17 cellular contexts compared by ENCODE assay signal in the genomic region with DNA sequence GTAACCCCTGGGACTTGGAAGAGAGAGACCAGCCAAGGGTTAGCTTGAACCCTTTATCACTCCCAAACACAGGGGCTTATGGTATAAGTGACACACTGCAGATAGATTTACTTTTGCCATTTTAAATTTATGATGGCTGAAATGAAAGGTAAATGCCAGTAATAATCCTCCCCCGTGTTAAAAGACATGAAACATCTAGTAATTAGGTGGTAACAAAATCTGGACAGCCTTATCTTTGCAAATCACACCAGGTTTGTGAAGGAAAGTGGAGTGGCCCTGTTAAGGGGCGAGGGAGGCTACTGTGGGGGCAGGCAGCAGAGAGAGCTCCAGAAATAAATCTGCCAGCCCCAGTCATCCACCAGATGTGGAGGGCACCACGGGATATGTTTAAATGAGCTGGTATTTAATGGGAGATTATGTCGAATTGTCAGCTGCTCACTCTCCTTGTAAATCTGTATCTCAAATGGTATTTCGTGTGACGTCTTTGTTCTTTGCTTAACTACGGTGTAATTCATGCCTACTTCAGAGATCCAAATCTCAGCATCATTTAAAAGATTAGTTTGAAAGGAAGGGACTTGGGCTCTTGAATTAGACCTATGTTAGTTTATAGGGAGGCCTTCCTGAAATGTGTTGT.
DNase-seq lines count a peak whose midpoint lies in the region; ATAC-seq, FAIRE-seq and TF ChIP-seq lines count a peak whose summit lies in the region.
"Had no signal": no experiment of that assay in that cellular context is flagged by ENCODE, and none has a peak within 500 bp of the region (broad histone marks: within the 10 kb centered on the region; RNA-seq: fewer than 3 reads in every experiment).

No MANE protein-coding gene starts in this region.

- H3K4me2 ChIP-seq in K562 (ENCODE audit: insufficient read depth, low read length): no peak overlapping the region
- H3K4me2 ChIP-seq: BLaER1 had no signal

- no peak for TF ChIP-seq EP300 in K562 (IDR thresholded peaks at IDR 0.05; ENCODE audit: low read length)

- no peak overlapping the region for H3K9ac ChIP-seq in K562 (ENCODE audit: insufficient read depth in 1 of 2, low read depth in 2 of 2, low read length in 2 of 2)
- H3K9ac ChIP-seq: BLaER1, GM23248 had no signal

- H3K9me3 ChIP-seq in K562 (replicated peaks; ENCODE audit: control insufficient read depth, insufficient read depth, low read depth, low read length): peaks cover 12% of the 10 kb centered on the region
- H3K9me3 ChIP-seq: BLaER1 had no signal

- peak overlapping the region; percentile 95 for H3K27ac Mint-ChIP-seq in nephron progenitor cell

- ATAC-seq in K562 (no peak), GM19023 (IDR thresholded peaks at IDR 0.05; ENCODE audit: unreplicated experiment) (no peak)
- ATAC-seq: HCT116, HepG2 had no signal

- H3K4me1 Mint-ChIP-seq in nephron progenitor cell: peaks cover 41% of the 10 kb centered on the region

- H3K36me3 Mint-ChIP-seq in nephron progenitor cell (ENCODE audit: low read depth): peaks cover 38% of the 10 kb centered on the region

- no peaks in the 10 kb centered on the region for H3K79me2 ChIP-seq in K562 (ENCODE audit: control insufficient read depth, insufficient read depth, low read length)

- 26% methylated on average over 7 of the region's 7 CpGs for WGBS in K562 (ENCODE audit: insufficient coverage, low coverage, missing lambda C conversion rate)

- no peaks in the 10 kb centered on the region for H3K27me3 Mint-ChIP-seq in nephron progenitor cell (ENCODE audit: low read depth, poor library complexity)

- no peaks in the 10 kb centered on the region for H4K20me1 ChIP-seq in K562 (replicated peaks; ENCODE audit: control insufficient read depth, insufficient read depth, low read length)
- H4K20me1 ChIP-seq: BLaER1 had no signal

- no peak overlapping the region for H3K27ac ChIP-seq in K562 (ENCODE audit: extremely low read depth, low read depth, low read length)
- H3K27ac ChIP-seq in substantia nigra (ENCODE audit: low read depth, low read length, poor library complexity, severe bottlenecking): no peak overlapping the region
- H3K27ac ChIP-seq: 22Rv1, BLaER1, GM23248 had no signal

- no peak overlapping the region for H2AFZ ChIP-seq in K562 (ENCODE audit: low read depth, low read length)
- H2AFZ ChIP-seq: GM23248 had no signal

- H3K36me3 ChIP-seq in K562 (ENCODE audit: control insufficient read depth, insufficient read depth, low read length): no peaks in the 10 kb centered on the region; the same call in 2 of the 3 replicates

- TF ChIP-seq POLR2A in K562 (conservative IDR thresholded peaks at IDR 0.05): no peak

- no peak overlapping the region for H3K4me3 Mint-ChIP-seq in nephron progenitor cell

- DNase-seq in DMS 273 (lab: John Stamatoyannopoulos, UW; ENCODE audit: unreplicated experiment) (peak; percentile 3), DMS 273 treated with DMSO at 0.1 percent for 48 hours (lab: John Stamatoyannopoulos, UW) (no peak), NCI-H82 (lab: John Stamatoyannopoulos, UW) (peak; percentile 32), K562 (ENCODE audit: extremely low read depth in 1 of 4, low spot score in 3 of 4) (no peak), nephron progenitor cell (peak; percentile 12), cortex of kidney (lab: John Stamatoyannopoulos, UW) (no peak), substantia nigra (lab: John Stamatoyannopoulos, UW) (no peak)
- DNase-seq: AML-193, Calu3, GF-D8, GM23248 had no signal

- H3K9me3 Mint-ChIP-seq in nephron progenitor cell: peaks cover 17% of the 10 kb centered on the region

- TF ChIP-seq CTCF in K562 (IDR thresholded peaks at IDR 0.05 in 2 of 3, conservative IDR thresholded peaks at IDR 0.05 in 1 of 3; ENCODE audit: insufficient read depth in 2 of 3, low read depth in 1 of 3, low read length in 3 of 3) (no peak), nephron progenitor cell (IDR thresholded peaks at IDR 0.05) (no peak)

- in situ Hi-C loops in K562 (cut with MboI): no loop called here

- CTCF ChIA-PET in K562 (lab: Yijun Ruan, JAX; ENCODE audit: low intra/inter-chr PET ratio): no interaction called here

- H3K4me1 ChIP-seq in K562 (replicated peaks in 1 of 2; ENCODE audit: control insufficient read depth in 2 of 2, insufficient read depth in 2 of 2, low read length in 2 of 2): peaks cover 0 to 13% of the 10 kb centered on the region in 2 experiments; a peak in 3 of 5 replicates
- H3K4me1 ChIP-seq: BLaER1 had no signal

- TF ChIP-seq RAD21 in K562 (CRISPR knock-in tag; conservative IDR thresholded peaks at IDR 0.05 in 1 of 2, IDR thresholded peaks at IDR 0.05 in 1 of 2): no peak

- no TSS peak for BruUV-seq in K562 (replicated peaks; lab: Mats Ljungman, UMichigan)

- no peak for FAIRE-seq in K562 (lab: Jason Lieb, UNC)
- FAIRE-seq: H54, HepG2 had no signal

- H3K4me3 ChIP-seq in K562: no peak overlapping the region
- H3K4me3 ChIP-seq: BLaER1, GM23248 had no signal

- H3K9me1 ChIP-seq in K562 (ENCODE audit: control insufficient read depth, insufficient read depth, low read length): no peaks in the 10 kb centered on the region

- POLR2A ChIA-PET in K562 (lab: Yijun Ruan, JAX): interaction anchor here (1.1 kb wide), 1 partner anchor 9 kb away, joined by 4 read pairs; no protein-coding TSS in a partner anchor

- no peaks in the 10 kb centered on the region for H3K27me3 ChIP-seq in K562 (ENCODE audit: control insufficient read depth in 2 of 2, insufficient read depth in 2 of 2, low read length in 2 of 2)
- H3K27me3 ChIP-seq: BLaER1 had no signal

- intact Hi-C loops in K562 (cut with micrococcal nuclease): no loop called here

TF ChIP-seq in K562, 482 proteins besides CTCF, POLR2A, EP300 and RAD21:
- TF ChIP-seq CBFA2T2 (conservative IDR thresholded peaks at IDR 0.05): peak; percentile 21
- no peak for TF ChIP-seq BRCA1 (IDR thresholded peaks at IDR 0.05)
- no peak for TF ChIP-seq BRCA1 (CRISPR knock-in tag; IDR thresholded peaks at IDR 0.05)
- TF ChIP-seq MEIS2 (IDR thresholded peaks at IDR 0.05; ENCODE audit: partially characterized antibody): peak; percentile 66
- TF ChIP-seq KDM1A (IDR thresholded peaks at IDR 0.05): peak; percentile 73 to 82
- TF ChIP-seq TCF3 (CRISPR knock-in tag; IDR thresholded peaks at IDR 0.05): 0 out of 2 replicates have a peak, but pooled peaks have one; percentile 37
- peak; percentile 57 for TF ChIP-seq CBFA2T3 (IDR thresholded peaks at IDR 0.05)
- peak; percentile 26; the same call in 1 of the 2 replicates for TF ChIP-seq TAL1 (IDR thresholded peaks at IDR 0.05)
- no peak for TF ChIP-seq PHF8 (IDR thresholded peaks at IDR 0.05; ENCODE audit: borderline replicate concordance, low read length)
- no peak for TF ChIP-seq ZNF41 (CRISPR knock-in tag; conservative IDR thresholded peaks at IDR 0.05)
- no peak for TF ChIP-seq ZNF408 (CRISPR knock-in tag; IDR thresholded peaks at IDR 0.05; ENCODE audit: low read depth)
- no peak for TF ChIP-seq HOXB6 (CRISPR knock-in tag; IDR thresholded peaks at IDR 0.05; ENCODE audit: borderline replicate concordance)
- TF ChIP-seq RBM15 (IDR thresholded peaks at IDR 0.05; ENCODE audit: insufficient read depth, low read length): no peak
- TF ChIP-seq NONO (IDR thresholded peaks at IDR 0.05; ENCODE audit: low read depth in 2 of 2, low read length in 1 of 2): no peak
- no peak for TF ChIP-seq ZNF311 (CRISPR knock-in tag; IDR thresholded peaks at IDR 0.05)
- TF ChIP-seq RBM17 (IDR thresholded peaks at IDR 0.05; ENCODE audit: borderline replicate concordance, low read depth, low read length): no peak
- TF ChIP-seq RUNX1 (IDR thresholded peaks at IDR 0.05; ENCODE audit: low read depth): no peak
- no peak for TF ChIP-seq ZNF133 (CRISPR knock-in tag; IDR thresholded peaks at IDR 0.05)

Comparison
In these comparisons a context has a peak if more than half of its experiments do, and no peak if none do; other contexts are left out.
1. DNase-seq: peak in DMS 273 (single experiment), NCI-H82 (single experiment) and nephron progenitor cell (single experiment); none in DMS 273 treated with DMSO at 0.1 percent for 48 hours (single experiment), K562 (0 of 4), cortex of kidney (single experiment) and substantia nigra (0 of 49).